9 cellular contexts compared by ENCODE assay signal in the genomic region with DNA sequence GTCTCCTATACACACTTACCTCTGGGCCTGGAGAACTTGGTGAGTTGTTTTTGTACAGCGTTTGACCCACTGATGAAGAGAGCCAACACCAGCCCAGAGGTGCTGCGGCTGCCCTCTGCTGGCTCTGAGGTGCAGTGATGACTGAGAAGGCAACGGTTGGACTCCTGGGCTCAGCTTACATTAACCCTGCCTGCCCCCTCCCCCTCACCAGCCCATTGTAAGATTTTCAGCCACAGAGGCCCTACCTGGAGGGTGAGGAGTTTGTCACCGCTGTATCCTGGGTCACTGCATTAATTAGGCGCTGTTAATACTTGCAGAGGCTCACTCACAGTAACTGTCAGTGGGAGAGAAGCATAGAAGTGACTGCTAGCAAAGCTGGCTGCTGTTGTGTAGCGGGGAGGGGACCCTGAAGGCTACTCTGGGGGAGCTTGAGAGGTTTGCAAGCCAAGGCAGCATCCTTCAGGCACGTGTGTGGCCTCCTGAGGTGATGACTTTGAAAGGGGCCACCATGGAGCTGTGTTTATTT. TPM values are rescaled to one million over a fixed set of nuclear protein-coding genes. Genes with fewer than 3 reads are reported as not detected.
DNase-seq lines count a peak whose midpoint lies in the region; TF ChIP-seq lines count a peak whose summit lies in the region.
"Had no signal": no experiment of that assay in that cellular context is flagged by ENCODE, and none has a peak within 500 bp of the region (broad histone marks: within the 10 kb centered on the region; RNA-seq: fewer than 3 reads in every experiment).

No MANE protein-coding gene starts in this region.

- H3T11ph ChIP-seq in H9 (ENCODE audit: low read length), result no peak overlapping the region

- peaks cover 31 to 37% of the 10 kb centered on the region in 2 experiments for H3K4me1 Mint-ChIP-seq in H9

- H3K23ac ChIP-seq in H9 (ENCODE audit: insufficient read length, low read depth, low read length) (no peak overlapping the region), mesenchymal stem cell (ENCODE audit: low read length in 2 of 2) (no peak overlapping the region)

- H3K4me1 ChIP-seq in H9 (ENCODE audit: insufficient read depth, low read length) (peaks cover 6% of the 10 kb centered on the region; the same call in 1 of the 2 replicates), mesenchymal stem cell (ENCODE audit: control insufficient read depth, insufficient read depth, low read depth, low read length) (peaks cover 24% of the 10 kb centered on the region)
- H3K4me1 ChIP-seq in effector memory CD4-positive, alpha-beta T cell (ENCODE audit: control insufficient read depth, insufficient read depth, low read length, poor library complexity, severe bottlenecking), result no peaks in the 10 kb centered on the region

- DNase-seq in DMS153 treated with DMSO at 0.1 percent for 48 hours (lab: John Stamatoyannopoulos, UW; ENCODE audit: unreplicated experiment) (peak; percentile 76), H9 (peak; percentile 93), NCI-H460 (ENCODE audit: extremely low read depth, low read depth) (peak; percentile 59), mesenchymal stem cell (peak; percentile 77), GOT3 (lab: John Stamatoyannopoulos, UW) (no peak)
- peak; percentile 71 to 76 for DNase-seq in activated CD4-positive, alpha-beta T cell treated with anti-CD3 and anti-CD28 coated beads, Interleukin-2, amount 50 U/mL, for 48 hours
- DNase-seq in effector memory CD4-positive, alpha-beta T cell, result peak in 2 of 3 donors; percentile 10 to 14
- peak; percentile 43 for DNase-seq in stimulated activated CD8-positive, alpha-beta memory T cell treated with anti-CD3 and anti-CD28 coated beads, Interleukin-4, amount 100 ng/mL, for 24 hours (ENCODE audit: low read depth)

- H2BK15ac ChIP-seq in H9 (ENCODE audit: low read depth, low read length) (no peak overlapping the region), mesenchymal stem cell (ENCODE audit: low read depth, poor library complexity, severe bottlenecking) (no peak overlapping the region)

- H3K4ac ChIP-seq in H9 (ENCODE audit: low read depth, low read length) (no peak overlapping the region), mesenchymal stem cell (ENCODE audit: low read depth in 1 of 2, low read length in 2 of 2) (peak overlapping the region in 1 of 2 experiments; percentile 12)

- H2BK120ac ChIP-seq in H9 (ENCODE audit: low read depth, low read length, poor library complexity, severe bottlenecking), result no peak overlapping the region
- no peak overlapping the region for H2BK120ac ChIP-seq in mesenchymal stem cell (ENCODE audit: low read depth, low read length)

- H2AK5ac ChIP-seq in H9 (ENCODE audit: insufficient read length, low read length) (no peak overlapping the region), mesenchymal stem cell (ENCODE audit: low read length, severe bottlenecking) (peak overlapping the region; percentile 66)

- H3K36me3 ChIP-seq in effector memory CD4-positive, alpha-beta T cell (ENCODE audit: control insufficient read depth, insufficient read depth, low read length), result no peaks in the 10 kb centered on the region
- H3K36me3 ChIP-seq in mesenchymal stem cell (ENCODE audit: control insufficient read depth in 1 of 2, insufficient read depth in 2 of 2, low read depth in 1 of 2, low read length in 2 of 2), result peaks cover 0 to 33% of the 10 kb centered on the region in 2 experiments

- H3K27ac Mint-ChIP-seq in H9, result peak overlapping the region; percentile 92 to 95 (median 93); a peak in 5 of 7 replicates

- H3K14ac ChIP-seq in H9 (ENCODE audit: insufficient read depth, low read length), result no peak overlapping the region
- H3K14ac ChIP-seq in mesenchymal stem cell (ENCODE audit: low read length in 2 of 2), result no peak overlapping the region

- H2AFZ ChIP-seq in H9 (ENCODE audit: low read length) (no peak overlapping the region), mesenchymal stem cell (ENCODE audit: low read depth, low read length) (no peak overlapping the region)

- no peak overlapping the region for H3K56ac ChIP-seq in H9 (ENCODE audit: insufficient read length, low read depth, low read length)

- H3K79me1 ChIP-seq in H9 (ENCODE audit: insufficient read depth, low read depth, low read length, poor library complexity, severe bottlenecking) (no peaks in the 10 kb centered on the region), mesenchymal stem cell (replicated peaks; ENCODE audit: low read length, poor library complexity, severe bottlenecking) (peaks cover 15% of the 10 kb centered on the region)

- WGBS in H9 (ENCODE audit: extremely low coverage, insufficient read length, low lambda C conversion rate), result no CpG with 5 or more reads among the region's 7 CpGs
- 21% methylated on average over 6 of the region's 7 CpGs for WGBS in mesenchymal stem cell

- H3K23me2 ChIP-seq in H9 (ENCODE audit: insufficient read length, low read depth, low read length, poor library complexity, severe bottlenecking), result no peaks in the 10 kb centered on the region

- H3K36me3 Mint-ChIP-seq in H9 (ENCODE audit: insufficient read depth in 1 of 3, low read depth in 3 of 3), result peaks cover 6 to 8% (median 7%) of the 10 kb centered on the region in 3 experiments; a peak in 5 of 7 replicates

- no peak overlapping the region for H2BK20ac ChIP-seq in H9 (ENCODE audit: low read depth, low read length, poor library complexity, severe bottlenecking)

- H3K4me2 ChIP-seq in H9 (ENCODE audit: insufficient read depth, insufficient read length, low read length) (peak overlapping the region; percentile 38), mesenchymal stem cell (ENCODE audit: low read length, poor library complexity, severe bottlenecking) (no peak overlapping the region)

- H4K8ac ChIP-seq in H9 (replicated peaks; ENCODE audit: insufficient read length, low read depth, low read length) (no peak overlapping the region), mesenchymal stem cell (ENCODE audit: low read length) (no peak overlapping the region)

- H4K5ac ChIP-seq in H9 (ENCODE audit: insufficient read length, low read depth, low read length), result no peak overlapping the region

- H3K9me3 Mint-ChIP-seq in H9, result peaks cover 0 to 6% of the 10 kb centered on the region in 2 experiments; a peak in 3 of 5 replicates

- no peak overlapping the region for H4K91ac ChIP-seq in H9 (ENCODE audit: insufficient read length, low read depth, low read length)
- no peak overlapping the region for H4K91ac ChIP-seq in mesenchymal stem cell (ENCODE audit: low read length)

- no peak overlapping the region for H3K27ac ChIP-seq in H9 (ENCODE audit: insufficient read length, low read depth, low read length)
- H3K27ac ChIP-seq in effector memory CD4-positive, alpha-beta T cell (ENCODE audit: insufficient read depth, low read length, poor library complexity, severe bottlenecking), result no peak overlapping the region
- no peak overlapping the region for H3K27ac ChIP-seq in mesenchymal stem cell (ENCODE audit: low read length, poor library complexity, severe bottlenecking)

- no peak overlapping the region for H3K4me3 ChIP-seq in effector memory CD4-positive, alpha-beta T cell (ENCODE audit: insufficient read depth, low read depth, low read length, poor library complexity, severe bottlenecking)
- H3K4me3 ChIP-seq in mesenchymal stem cell (ENCODE audit: insufficient read depth in 1 of 2, low read depth in 1 of 2, low read length in 2 of 2), result no peak overlapping the region

- H2BK5ac ChIP-seq in H9 (ENCODE audit: insufficient read length, low read length), result no peak overlapping the region
- no peak overlapping the region for H2BK5ac ChIP-seq in mesenchymal stem cell (ENCODE audit: low read depth, low read length, poor library complexity, severe bottlenecking)

- H3K9ac ChIP-seq in H9 (ENCODE audit: extremely low read depth, insufficient read length, low read length) (no peak overlapping the region), mesenchymal stem cell (ENCODE audit: low read length) (peak overlapping the region; percentile 48)

- H3K18ac ChIP-seq in H9 (ENCODE audit: insufficient read length, low read depth, low read length) (no peak overlapping the region), mesenchymal stem cell (ENCODE audit: low read depth in 1 of 2, low read length in 2 of 2) (no peak overlapping the region)

- no peaks in the 10 kb centered on the region for H3K27me3 Mint-ChIP-seq in H9 (ENCODE audit: low read depth)

- H2BK12ac ChIP-seq in H9 (ENCODE audit: insufficient read length, low read depth, low read length), result no peak overlapping the region
- peak overlapping the region in 1 of 2 experiments; percentile 3 for H2BK12ac ChIP-seq in mesenchymal stem cell (ENCODE audit: low read length in 2 of 2)

- peak; percentile 89 for TF ChIP-seq CTCF in H9 (conservative IDR thresholded peaks at IDR 0.05)

- no peaks in the 10 kb centered on the region for H3K9me3 ChIP-seq in H9 (ENCODE audit: control insufficient read depth, low read depth, low read length)
- no peaks in the 10 kb centered on the region for H3K9me3 ChIP-seq in effector memory CD4-positive, alpha-beta T cell (ENCODE audit: control insufficient read depth, low read length)
- no peaks in the 10 kb centered on the region for H3K9me3 ChIP-seq in mesenchymal stem cell (ENCODE audit: control insufficient read depth, low read length)

- H3K27me3 ChIP-seq in H9 (ENCODE audit: insufficient read depth, low read length) (no peaks in the 10 kb centered on the region), mesenchymal stem cell (ENCODE audit: control insufficient read depth in 1 of 2, insufficient read depth in 1 of 2, low read length in 2 of 2) (no peaks in the 10 kb centered on the region)
- no peaks in the 10 kb centered on the region for H3K27me3 ChIP-seq in effector memory CD4-positive, alpha-beta T cell (replicated peaks; ENCODE audit: control insufficient read depth, insufficient read depth, low read length, poor library complexity, severe bottlenecking)

- H3K4me3 Mint-ChIP-seq in H9, result peak overlapping the region in 1 of 2 experiments; percentile 69; a peak in 3 of 5 replicates

- H3K79me2 ChIP-seq in H9 (ENCODE audit: insufficient read depth, low read length), result no peaks in the 10 kb centered on the region

- H4K20me1 ChIP-seq in H9 (ENCODE audit: control insufficient read depth, insufficient read depth, insufficient read length), result no peaks in the 10 kb centered on the region

RNA-seq across cellular contexts. Expression of a gene that starts 18.9 kb away (rescaled TPM):
- total RNA-seq in H9 (2021), result not detected in 2 replicates
- 2.0 and 3.1 TPM in 2 replicates for total RNA-seq in NCI-H460 (2014; rRNA removed; shearing (Covaris generic))
- 7.5 and 11.5 TPM in 2 replicates for polyA plus RNA-seq in NCI-H460 (2014; cell fraction: nucleus; rRNA removed)
- polyA plus RNA-seq in mesenchymal stem cell (2013, experiment 1 of 2), result 0.04 TPM
- polyA plus RNA-seq in mesenchymal stem cell (2013, experiment 2 of 2), result not detected

RNA-seq across cellular contexts. Expression of a gene that starts 30.6 kb away (rescaled TPM):
- 0.72 and 0.79 TPM in 2 replicates for total RNA-seq in H9 (2021)
- total RNA-seq in NCI-H460 (2014; rRNA removed; shearing (Covaris generic)), result 1.4 TPM in 2 replicates
- polyA plus RNA-seq in NCI-H460 (2014; cell fraction: nucleus; rRNA removed), result 3.8 and 5.7 TPM in 2 replicates
- polyA plus RNA-seq in mesenchymal stem cell (2013, experiment 1 of 2), result 0.23 TPM
- 0.27 TPM for polyA plus RNA-seq in mesenchymal stem cell (2013, experiment 2 of 2)
- total RNA-seq: T-helper 2 cell treated with Interferon-gamma antibody and Interleukin-4, amounts not matched to agents 100 ng/mL and 5 ng/mL, for 36 hours had no signal

RNA-seq across cellular contexts. Expression of a gene that starts 35.9 kb away (rescaled TPM):
- 0.31 TPM in 1 of 2 replicates, not detected in the other for total RNA-seq in H9 (2021)
- total RNA-seq in NCI-H460 (2014; rRNA removed; shearing (Covaris generic)), result 0.12 TPM in 1 of 2 replicates, not detected in the other
- 2.8 TPM in 1 of 2 replicates, not detected in the other for polyA plus RNA-seq in NCI-H460 (2014; cell fraction: nucleus; rRNA removed)
- not detected for polyA plus RNA-seq in mesenchymal stem cell (2013, experiment 1 of 2)
- polyA plus RNA-seq in mesenchymal stem cell (2013, experiment 2 of 2), result not detected
- total RNA-seq: T-helper 2 cell treated with Interferon-gamma antibody and Interleukin-4, amounts not matched to agents 100 ng/mL and 5 ng/mL, for 36 hours had no signal

RNA-seq across cellular contexts. Expression of a gene that starts 54.9 kb away (rescaled TPM):
- total RNA-seq in H9 (2021), result 18.1 and 19.0 TPM in 2 replicates
- total RNA-seq in NCI-H460 (2014; rRNA removed; shearing (Covaris generic)), result 3.4 and 3.8 TPM in 2 replicates
- 1.7 and 4.5 TPM in 2 replicates for polyA plus RNA-seq in NCI-H460 (2014; cell fraction: nucleus; rRNA removed)
- 29.3 TPM for polyA plus RNA-seq in mesenchymal stem cell (2013, experiment 1 of 2)
- 29.9 TPM for polyA plus RNA-seq in mesenchymal stem cell (2013, experiment 2 of 2)

RNA-seq across cellular contexts. Expression of a gene that starts 55.4 kb away (rescaled TPM):
- total RNA-seq in H9 (2021), result 102 and 104 TPM in 2 replicates
- total RNA-seq in NCI-H460 (2014; rRNA removed; shearing (Covaris generic)), result 61.4 and 63.2 TPM in 2 replicates
- 136 TPM in 2 replicates for polyA plus RNA-seq in NCI-H460 (2014; cell fraction: nucleus; rRNA removed)
- polyA plus RNA-seq in mesenchymal stem cell (2013, experiment 1 of 2), result 64.0 TPM
- polyA plus RNA-seq in mesenchymal stem cell (2013, experiment 2 of 2), result 64.3 TPM
